1 cellular context compared by ENCODE assay signal in genomic region chr20:62381842-62382241, GRCh38.
TF ChIP-seq lines count a peak whose summit lies in the region.

No MANE protein-coding gene starts in this region.

TF ChIP-seq in endothelial cell of umbilical vein, 7 proteins besides CTCF, POLR2A, EP300 and RAD21:
- TF ChIP-seq MYC (IDR thresholded peaks at IDR 0.05; ENCODE audit: low read depth, low read length), result no peak
- no peak for TF ChIP-seq FOS (IDR thresholded peaks at IDR 0.05; ENCODE audit: borderline replicate concordance, insufficient read depth, low read length)
- no peak for TF ChIP-seq JUN (IDR thresholded peaks at IDR 0.05; ENCODE audit: borderline replicate concordance, insufficient read depth, insufficient read length, low read depth)
